5 cellular contexts compared by ENCODE assay signal in genomic region chr13:66205807-66206206, GRCh38.
"Had no signal": no experiment of that assay in that cellular context is flagged by ENCODE, and none has a peak within 500 bp of the region (broad histone marks: within the 10 kb centered on the region; RNA-seq: fewer than 3 reads in every experiment).

No MANE protein-coding gene starts in this region.

- ATAC-seq: HepG2, K562 had no signal

- H3K27ac Mint-ChIP-seq: IgD-negative memory B cell had no signal

- H3K27me3 Mint-ChIP-seq: IgD-negative memory B cell had no signal

- DNase-seq: IMR-90 had no signal

- H3K27ac ChIP-seq: HL-60 had no signal

- H3K36me3 Mint-ChIP-seq: IgD-negative memory B cell had no signal

- H3K4me3 ChIP-seq: K562 had no signal

- H3K4me3 Mint-ChIP-seq: IgD-negative memory B cell had no signal
